17 cellular contexts compared by ENCODE assay signal in the genomic region with DNA sequence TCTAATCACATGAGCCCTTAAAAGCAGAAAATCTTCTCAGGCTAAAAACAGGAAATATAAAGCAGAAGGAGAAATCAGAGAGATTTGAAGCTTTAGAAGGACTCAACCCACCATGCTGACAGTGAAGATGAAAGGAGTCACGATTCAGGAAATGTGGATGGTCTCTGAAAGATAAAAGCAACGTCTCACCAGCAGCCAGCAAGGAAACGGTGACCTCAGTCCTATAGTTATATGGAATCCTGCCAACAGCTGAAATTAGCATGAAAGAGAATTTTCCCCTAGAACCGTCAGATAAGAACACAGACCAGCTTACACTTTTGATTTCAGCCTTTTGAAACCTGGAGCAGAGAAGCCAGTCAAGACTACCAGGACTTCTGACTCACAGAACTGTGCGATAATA.
A peak's percentile ranks its signal among the peaks of the same experiment; 100 is the strongest.
DNase-seq lines count a peak whose midpoint lies in the region; TF ChIP-seq lines count a peak whose summit lies in the region.
"Had no signal": no experiment of that assay in that cellular context is flagged by ENCODE, and none has a peak within 500 bp of the region (broad histone marks: within the 10 kb centered on the region; RNA-seq: fewer than 3 reads in every experiment).

No MANE protein-coding gene starts in this region.

- TF ChIP-seq POLR2A in erythroblast (IDR thresholded peaks at IDR 0.05; ENCODE audit: low read length) = no peak

- peak; percentile 1 for DNase-seq in NCI-H748 (lab: John Stamatoyannopoulos, UW; ENCODE audit: unreplicated experiment)
- DNase-seq in NCI-H748 treated with DMSO at 0.1 percent for 48 hours (lab: John Stamatoyannopoulos, UW) = no peak
- DNase-seq in MV-4-11 (lab: John Stamatoyannopoulos, UW) = peak; percentile 54
- peak; percentile 52 to 79 for DNase-seq in erythroblast (lab: John Stamatoyannopoulos, UW)
- peak; percentile 1 for DNase-seq in pons (ENCODE audit: low spot score)
- no peak for DNase-seq in GDM1 (lab: John Stamatoyannopoulos, UW)
- no peak for DNase-seq in activated gamma-delta T cell treated with Interleukin-2 at 50 U/mL for 16 hours
- no peak for DNase-seq in ecto neural progenitor cell (ENCODE audit: low spot score)
- DNase-seq: activated naive CD4-positive, alpha-beta T cell; aorta; CD8-positive, alpha-beta memory T cell; colonic mucosa; NCI-H1048; NCI-H2081 treated with DMSO at 0.1 percent for 48 hours; NCI-H82; stomach; T-helper 1 cell had no signal

Comparison
In these comparisons a context has a peak if more than half of its experiments do, and no peak if none do; other contexts are left out.
1. DNase-seq: peak in NCI-H748 (single experiment), MV-4-11 (single experiment), erythroblast (2 of 2) and pons (single experiment); none in NCI-H748 treated with DMSO at 0.1 percent for 48 hours (single experiment), GDM1 (single experiment), activated gamma-delta T cell treated with Interleukin-2 at 50 U/mL for 16 hours (single experiment) and ecto neural progenitor cell (single experiment).